Comparison of ENCODE assay signal across 17 cellular contexts in the genomic region with DNA sequence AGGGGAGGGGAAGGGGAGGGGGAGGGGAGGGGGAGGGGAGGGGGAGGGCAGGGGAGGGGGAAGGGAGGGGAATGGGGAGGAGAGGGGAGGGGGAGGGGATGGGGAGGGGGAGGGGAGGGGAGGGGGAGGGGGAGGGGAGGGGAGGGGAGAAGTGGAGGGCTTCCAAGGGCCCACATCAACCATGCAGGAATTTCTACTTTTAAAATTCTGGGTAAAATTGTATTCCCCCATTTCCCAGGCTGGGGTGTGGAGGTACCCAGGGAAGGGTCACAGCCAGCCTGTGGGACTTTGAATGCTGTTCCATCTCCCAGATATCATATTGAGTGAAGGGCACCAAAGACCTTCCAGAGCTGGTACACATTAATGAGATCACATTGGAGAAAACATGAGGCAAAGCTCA.
"Had no signal": no experiment of that assay in that cellular context is flagged by ENCODE, and none has a peak within 500 bp of the region (broad histone marks: within the 10 kb centered on the region; RNA-seq: fewer than 3 reads in every experiment).

No MANE protein-coding gene starts in this region.

- H3K27ac ChIP-seq: sigmoid colon, skin epidermis, stomach had no signal

- H3K4me1 ChIP-seq: sigmoid colon had no signal

- H3K36me3 ChIP-seq: heart left ventricle, sigmoid colon, stomach had no signal

- H3K4me3 ChIP-seq: coronary artery, heart left ventricle, lung, sigmoid colon, skin epidermis, stomach had no signal

- DNase-seq: effector CD4-positive, alpha-beta T cell; heart left ventricle; hippocampal formation; left colon; left ventricle myocardium superior; mesendoderm; naive B cell; nephron progenitor cell; posterior cingulate gyrus; sigmoid colon; stimulated activated CD4-positive, alpha-beta T cell treated with anti-CD3 and anti-CD28 coated beads, Interleukin-12 subunit alpha, Interleukin-12 subunit beta, amount 100 ng/mL, for 4 hours; stimulated activated naive CD4-positive, alpha-beta T cell; stomach; substantia nigra had no signal

- H3K9me3 ChIP-seq: heart left ventricle, sigmoid colon, stomach had no signal

- ATAC-seq: left colon had no signal
